ENCODE assay signal across 8 cellular contexts in the genomic region with DNA sequence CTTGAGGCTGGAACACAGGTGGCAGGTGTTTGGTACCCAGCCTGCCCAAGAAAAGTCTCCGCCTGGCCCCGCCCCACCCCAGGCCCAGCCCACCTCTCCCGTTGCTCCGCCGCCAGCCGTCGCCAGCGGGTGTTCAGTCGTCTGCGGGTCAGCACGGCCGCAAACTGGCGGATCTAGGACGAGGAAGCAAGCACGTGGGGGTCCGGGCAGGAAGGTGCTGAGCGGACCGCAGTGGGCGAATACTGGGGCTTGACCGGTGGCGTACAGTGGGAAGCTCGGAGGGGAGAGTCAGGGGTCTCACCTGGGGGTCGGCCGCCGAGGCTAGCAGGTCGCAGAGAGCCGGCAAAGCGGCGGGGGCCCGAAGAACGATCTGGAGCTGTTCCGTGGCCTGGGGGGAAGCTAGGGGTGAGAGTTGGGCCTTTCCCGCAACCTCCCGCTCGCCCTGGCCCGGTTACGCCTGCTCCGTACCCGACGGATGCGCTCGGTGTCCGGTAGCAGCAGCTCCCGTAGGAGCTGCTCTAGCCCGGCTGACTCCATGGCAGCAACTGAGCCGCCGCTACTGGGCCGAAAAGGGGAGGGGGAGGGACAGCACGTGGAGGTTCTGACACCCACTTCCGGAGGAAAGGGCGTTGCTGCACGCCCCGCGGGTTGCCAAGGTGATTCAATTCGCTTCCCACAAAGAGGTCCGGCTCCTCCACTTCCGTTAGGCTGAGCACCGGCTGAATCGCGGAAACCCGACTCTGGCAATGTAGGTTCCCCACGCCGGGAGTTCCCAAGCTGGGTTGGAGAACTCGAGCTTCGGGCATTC. TPM values are rescaled to one million over a fixed set of nuclear protein-coding genes. Genes with fewer than 3 reads are reported as not detected.
DNase-seq lines count a peak whose midpoint lies in the region; ATAC-seq and TF ChIP-seq lines count a peak whose summit lies in the region.

A gene with protein sequence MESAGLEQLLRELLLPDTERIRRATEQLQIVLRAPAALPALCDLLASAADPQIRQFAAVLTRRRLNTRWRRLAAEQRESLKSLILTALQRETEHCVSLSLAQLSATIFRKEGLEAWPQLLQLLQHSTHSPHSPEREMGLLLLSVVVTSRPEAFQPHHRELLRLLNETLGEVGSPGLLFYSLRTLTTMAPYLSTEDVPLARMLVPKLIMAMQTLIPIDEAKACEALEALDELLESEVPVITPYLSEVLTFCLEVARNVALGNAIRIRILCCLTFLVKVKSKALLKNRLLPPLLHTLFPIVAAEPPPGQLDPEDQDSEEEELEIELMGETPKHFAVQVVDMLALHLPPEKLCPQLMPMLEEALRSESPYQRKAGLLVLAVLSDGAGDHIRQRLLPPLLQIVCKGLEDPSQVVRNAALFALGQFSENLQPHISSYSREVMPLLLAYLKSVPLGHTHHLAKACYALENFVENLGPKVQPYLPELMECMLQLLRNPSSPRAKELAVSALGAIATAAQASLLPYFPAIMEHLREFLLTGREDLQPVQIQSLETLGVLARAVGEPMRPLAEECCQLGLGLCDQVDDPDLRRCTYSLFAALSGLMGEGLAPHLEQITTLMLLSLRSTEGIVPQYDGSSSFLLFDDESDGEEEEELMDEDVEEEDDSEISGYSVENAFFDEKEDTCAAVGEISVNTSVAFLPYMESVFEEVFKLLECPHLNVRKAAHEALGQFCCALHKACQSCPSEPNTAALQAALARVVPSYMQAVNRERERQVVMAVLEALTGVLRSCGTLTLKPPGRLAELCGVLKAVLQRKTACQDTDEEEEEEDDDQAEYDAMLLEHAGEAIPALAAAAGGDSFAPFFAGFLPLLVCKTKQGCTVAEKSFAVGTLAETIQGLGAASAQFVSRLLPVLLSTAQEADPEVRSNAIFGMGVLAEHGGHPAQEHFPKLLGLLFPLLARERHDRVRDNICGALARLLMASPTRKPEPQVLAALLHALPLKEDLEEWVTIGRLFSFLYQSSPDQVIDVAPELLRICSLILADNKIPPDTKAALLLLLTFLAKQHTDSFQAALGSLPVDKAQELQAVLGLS (minus strand): TSS at position 566 of the 808 bp plus-strand sequence. CDS start 29 bp downstream, at position 537.

- H3K4me3 Mint-ChIP-seq in activated T-cell treated with anti-CD3 and anti-CD28 coated beads, Interleukin-2, amount 50 U/mL, for 24 hours, result peak within 1 kb of the TSS; percentile 94

- WGBS in esophagus, 2 donors, result 0% methylated on average over 48 to 65 of the region's 65 CpGs

- H3K4me1 ChIP-seq in esophagus (ENCODE audit: control insufficient read depth in 2 of 2, insufficient read depth in 2 of 2, low read length in 1 of 2) (peaks cover 3 to 10% of the 10 kb centered on the region in 2 donors), mucosa of stomach (ENCODE audit: control insufficient read depth, insufficient read depth, low read length) (peaks cover 6% of the 10 kb centered on the region)

- DNase-seq in DMS53 treated with DMSO at 0.1 percent for 48 hours (lab: John Stamatoyannopoulos, UW; ENCODE audit: unreplicated experiment) (peak; percentile 87), KG1 (lab: John Stamatoyannopoulos, UW) (peak; percentile 92)
- DNase-seq in activated T-cell treated with anti-CD3 and anti-CD28 coated beads, Interleukin-2, amount 50 U/mL, for 24 hours, result peak; percentile 92
- DNase-seq in stimulated activated CD8-positive, alpha-beta memory T cell treated with anti-CD3 and anti-CD28 coated beads, Interleukin-4, amount 100 ng/mL, for 48 hours, result peak; percentile 96

- H3K27ac ChIP-seq in esophagus (ENCODE audit: low read depth in 2 of 2, low read length in 1 of 2), result peak within 1 kb of the TSS; percentile 72 to 80

- H3K36me3 ChIP-seq in esophagus (ENCODE audit: control insufficient read depth in 2 of 2, insufficient read depth in 2 of 2, low read length in 1 of 2) (peaks cover 13 to 55% of the 10 kb centered on the region in 2 donors), mucosa of stomach (ENCODE audit: control insufficient read depth, insufficient read depth, low read length) (peaks cover 10% of the 10 kb centered on the region)

- H3K27me3 ChIP-seq in esophagus (ENCODE audit: control insufficient read depth in 1 of 2, insufficient read depth in 2 of 2, low read length in 2 of 2), result no peaks in the 10 kb centered on the region
- H3K27me3 ChIP-seq in mucosa of stomach (ENCODE audit: control insufficient read depth, insufficient read depth, low read length), result no peaks in the 10 kb centered on the region

- ATAC-seq in GM21723 (IDR thresholded peaks at IDR 0.05; ENCODE audit: unreplicated experiment), result peak; percentile 85

- H3K9ac ChIP-seq in mucosa of stomach (ENCODE audit: low read length), result peak within 1 kb of the TSS; percentile 29

- H3K4me1 Mint-ChIP-seq in activated T-cell treated with anti-CD3 and anti-CD28 coated beads, Interleukin-2, amount 50 U/mL, for 24 hours (ENCODE audit: low read depth), result peaks cover 54% of the 10 kb centered on the region

- H3K9me3 Mint-ChIP-seq in activated T-cell treated with anti-CD3 and anti-CD28 coated beads, Interleukin-2, amount 50 U/mL, for 24 hours, result no peaks in the 10 kb centered on the region

- H3K4me3 ChIP-seq in esophagus (ENCODE audit: low read depth in 1 of 2, low read length in 2 of 2) (peak within 1 kb of the TSS; percentile 80 to 90), mucosa of stomach (ENCODE audit: low read length) (peak within 1 kb of the TSS; percentile 51)

- H3K36me3 Mint-ChIP-seq in activated T-cell treated with anti-CD3 and anti-CD28 coated beads, Interleukin-2, amount 50 U/mL, for 24 hours (ENCODE audit: low read depth), result peaks cover 88% of the 10 kb centered on the region

- H3K27me3 Mint-ChIP-seq in activated T-cell treated with anti-CD3 and anti-CD28 coated beads, Interleukin-2, amount 50 U/mL, for 24 hours, result no peaks in the 10 kb centered on the region

- H3K27ac Mint-ChIP-seq in activated T-cell treated with anti-CD3 and anti-CD28 coated beads, Interleukin-2, amount 50 U/mL, for 24 hours, result peak within 1 kb of the TSS; percentile 97

- H3K9me3 ChIP-seq in esophagus (ENCODE audit: control insufficient read depth in 2 of 2, insufficient read depth in 1 of 2, low read depth in 1 of 2, low read length in 1 of 2) (no peaks in the 10 kb centered on the region), mucosa of stomach (ENCODE audit: control insufficient read depth, low read length) (no peaks in the 10 kb centered on the region)

TF ChIP-seq in PFSK-1, 5 proteins besides CTCF, POLR2A, EP300 and RAD21:
- no peak for TF ChIP-seq FOXP2 (optimal IDR thresholded peaks at IDR 0.05; ENCODE audit: borderline replicate concordance, extremely low read depth, extremely low read length, insufficient read depth)
- peak; percentile 98 for TF ChIP-seq SIN3A (IDR thresholded peaks at IDR 0.05; ENCODE audit: borderline replicate concordance, insufficient read depth, low read length)
- TF ChIP-seq, protein P1, sequence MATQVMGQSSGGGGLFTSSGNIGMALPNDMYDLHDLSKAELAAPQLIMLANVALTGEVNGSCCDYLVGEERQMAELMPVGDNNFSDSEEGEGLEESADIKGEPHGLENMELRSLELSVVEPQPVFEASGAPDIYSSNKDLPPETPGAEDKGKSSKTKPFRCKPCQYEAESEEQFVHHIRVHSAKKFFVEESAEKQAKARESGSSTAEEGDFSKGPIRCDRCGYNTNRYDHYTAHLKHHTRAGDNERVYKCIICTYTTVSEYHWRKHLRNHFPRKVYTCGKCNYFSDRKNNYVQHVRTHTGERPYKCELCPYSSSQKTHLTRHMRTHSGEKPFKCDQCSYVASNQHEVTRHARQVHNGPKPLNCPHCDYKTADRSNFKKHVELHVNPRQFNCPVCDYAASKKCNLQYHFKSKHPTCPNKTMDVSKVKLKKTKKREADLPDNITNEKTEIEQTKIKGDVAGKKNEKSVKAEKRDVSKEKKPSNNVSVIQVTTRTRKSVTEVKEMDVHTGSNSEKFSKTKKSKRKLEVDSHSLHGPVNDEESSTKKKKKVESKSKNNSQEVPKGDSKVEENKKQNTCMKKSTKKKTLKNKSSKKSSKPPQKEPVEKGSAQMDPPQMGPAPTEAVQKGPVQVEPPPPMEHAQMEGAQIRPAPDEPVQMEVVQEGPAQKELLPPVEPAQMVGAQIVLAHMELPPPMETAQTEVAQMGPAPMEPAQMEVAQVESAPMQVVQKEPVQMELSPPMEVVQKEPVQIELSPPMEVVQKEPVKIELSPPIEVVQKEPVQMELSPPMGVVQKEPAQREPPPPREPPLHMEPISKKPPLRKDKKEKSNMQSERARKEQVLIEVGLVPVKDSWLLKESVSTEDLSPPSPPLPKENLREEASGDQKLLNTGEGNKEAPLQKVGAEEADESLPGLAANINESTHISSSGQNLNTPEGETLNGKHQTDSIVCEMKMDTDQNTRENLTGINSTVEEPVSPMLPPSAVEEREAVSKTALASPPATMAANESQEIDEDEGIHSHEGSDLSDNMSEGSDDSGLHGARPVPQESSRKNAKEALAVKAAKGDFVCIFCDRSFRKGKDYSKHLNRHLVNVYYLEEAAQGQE (IDR thresholded peaks at IDR 0.05; ENCODE audit: insufficient read depth in 1 of 2, low read depth in 2 of 2, low read length in 2 of 2), result no peak
- peak; percentile 78; the same call in 1 of the 2 replicates for TF ChIP-seq TAF1 (IDR thresholded peaks at IDR 0.05; ENCODE audit: borderline replicate concordance, insufficient read depth, low read length)
- peak; percentile 93 for TF ChIP-seq POLR2AphosphoS5 (IDR thresholded peaks at IDR 0.05; ENCODE audit: low read depth, low read length)

RNA-seq across cellular contexts. Expression of the gene that starts here (rescaled TPM):
- polyA plus RNA-seq in PFSK-1 (2012; ENCODE audit: insufficient read length, low read depth), result 77.7 TPM
- polyA plus RNA-seq in esophagus, result 10 to 100 TPM; 12.3 to 23.5 TPM

Comparison
In these comparisons a context has a peak if more than half of its experiments do, and no peak if none do; other contexts are left out.
1. Peak in every context shown above with its lines: DNase-seq, ATAC-seq, H3K4me3 ChIP-seq and H3K27ac ChIP-seq.